ENCODE assay signal across 20 cellular contexts in genomic region chr12:116096874-116097273, GRCh38.
"Had no signal": no experiment of that assay in that cellular context is flagged by ENCODE, and none has a peak within 500 bp of the region (broad histone marks: within the 10 kb centered on the region; RNA-seq: fewer than 3 reads in every experiment).

No MANE protein-coding gene starts in this region.

- H3K36me3 ChIP-seq: colonic mucosa, lower lobe of right lung had no signal

- H3K9me3 ChIP-seq: colonic mucosa, esophagus muscularis mucosa, gastroesophageal sphincter, heart left ventricle, left lung, lower lobe of right lung, mucosa of descending colon had no signal

- H3K4me2 ChIP-seq: hepatocyte had no signal

- ATAC-seq: effector memory CD8-positive, alpha-beta T cell; foreskin keratinocyte; gastroesophageal sphincter; heart left ventricle; left cardiac atrium; left lung; left ventricle myocardium superior; lower lobe of right lung; mucosa of descending colon had no signal

- H2AFZ ChIP-seq: hepatocyte had no signal

- H3K27ac ChIP-seq: colonic mucosa, esophagus muscularis mucosa, foreskin keratinocyte, gastroesophageal sphincter, heart left ventricle, hepatocyte, left lung, lower lobe of right lung had no signal

- DNase-seq: colonic mucosa; cortex of kidney; effector CD8-positive, alpha-beta T cell; effector memory CD8-positive, alpha-beta T cell; endodermal cell; foreskin keratinocyte; heart left ventricle; hypothalamus; immature natural killer cell; islet precursor cell; left cardiac atrium; left lung; left ventricle myocardium superior; lower lobe of right lung; mesenchymal stem cell; mucosa of descending colon; naive B cell had no signal

- H3K27me3 ChIP-seq: colonic mucosa, esophagus muscularis mucosa, foreskin keratinocyte, gastroesophageal sphincter, heart left ventricle, hepatocyte, left lung had no signal

- H3K4me3 ChIP-seq: colonic mucosa, esophagus muscularis mucosa, gastroesophageal sphincter, heart left ventricle, hepatocyte, left lung, lower lobe of right lung, mucosa of descending colon had no signal

- H3K4me1 ChIP-seq: colonic mucosa, foreskin keratinocyte had no signal
